ENCODE assay signal across 1 cellular context in the genomic region with DNA sequence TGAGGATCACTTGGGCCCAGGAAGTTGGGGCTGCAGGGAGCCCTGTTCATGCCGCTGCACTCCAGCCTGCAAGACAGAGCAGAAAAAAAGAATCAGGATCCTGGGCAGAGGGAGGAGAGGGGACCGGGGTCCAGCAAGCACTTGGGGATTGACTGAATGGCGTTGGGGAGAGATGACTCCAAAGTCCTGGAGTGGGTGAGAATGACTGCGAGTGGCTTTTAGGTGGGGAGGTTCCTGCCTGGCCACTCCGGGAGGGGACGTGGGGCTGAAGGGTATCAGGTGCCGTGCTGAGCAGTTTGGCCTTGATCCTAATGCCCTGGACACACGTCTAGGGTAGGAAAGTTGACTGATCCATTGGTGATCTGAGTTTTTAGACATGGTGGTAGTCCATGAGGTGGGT.
TF ChIP-seq lines count a peak whose summit lies in the region.

No MANE protein-coding gene starts in this region.

TF ChIP-seq in GM23338, 12 proteins besides CTCF, POLR2A, EP300 and RAD21 (continued from another document):
- TF ChIP-seq ZNF462 (CRISPR knock-in tag; IDR thresholded peaks at IDR 0.05) (no peak), ZNF114 (CRISPR knock-in tag; IDR thresholded peaks at IDR 0.05) (no peak), ZNF331 (CRISPR knock-in tag; IDR thresholded peaks at IDR 0.05; ENCODE audit: low read depth) (no peak), NANOG (IDR thresholded peaks at IDR 0.05; ENCODE audit: borderline replicate concordance) (no peak), EZH2phosphoT487 (IDR thresholded peaks at IDR 0.05; ENCODE audit: unreplicated experiment) (no peak), CREB1 (CRISPR knock-in tag; IDR thresholded peaks at IDR 0.05; ENCODE audit: low read depth) (no peak), EZH2 (IDR thresholded peaks at IDR 0.05; ENCODE audit: low read depth, unreplicated experiment) (no peak), POLR2AphosphoS5 (IDR thresholded peaks at IDR 0.05; ENCODE audit: low read depth) (no peak), STAT1 (IDR thresholded peaks at IDR 0.05; ENCODE audit: unreplicated experiment) (no peak)
- TF ChIP-seq, protein P1, sequence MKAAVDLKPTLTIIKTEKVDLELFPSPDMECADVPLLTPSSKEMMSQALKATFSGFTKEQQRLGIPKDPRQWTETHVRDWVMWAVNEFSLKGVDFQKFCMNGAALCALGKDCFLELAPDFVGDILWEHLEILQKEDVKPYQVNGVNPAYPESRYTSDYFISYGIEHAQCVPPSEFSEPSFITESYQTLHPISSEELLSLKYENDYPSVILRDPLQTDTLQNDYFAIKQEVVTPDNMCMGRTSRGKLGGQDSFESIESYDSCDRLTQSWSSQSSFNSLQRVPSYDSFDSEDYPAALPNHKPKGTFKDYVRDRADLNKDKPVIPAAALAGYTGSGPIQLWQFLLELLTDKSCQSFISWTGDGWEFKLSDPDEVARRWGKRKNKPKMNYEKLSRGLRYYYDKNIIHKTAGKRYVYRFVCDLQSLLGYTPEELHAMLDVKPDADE (IDR thresholded peaks at IDR 0.05) = no peak
- TF ChIP-seq, protein P2, sequence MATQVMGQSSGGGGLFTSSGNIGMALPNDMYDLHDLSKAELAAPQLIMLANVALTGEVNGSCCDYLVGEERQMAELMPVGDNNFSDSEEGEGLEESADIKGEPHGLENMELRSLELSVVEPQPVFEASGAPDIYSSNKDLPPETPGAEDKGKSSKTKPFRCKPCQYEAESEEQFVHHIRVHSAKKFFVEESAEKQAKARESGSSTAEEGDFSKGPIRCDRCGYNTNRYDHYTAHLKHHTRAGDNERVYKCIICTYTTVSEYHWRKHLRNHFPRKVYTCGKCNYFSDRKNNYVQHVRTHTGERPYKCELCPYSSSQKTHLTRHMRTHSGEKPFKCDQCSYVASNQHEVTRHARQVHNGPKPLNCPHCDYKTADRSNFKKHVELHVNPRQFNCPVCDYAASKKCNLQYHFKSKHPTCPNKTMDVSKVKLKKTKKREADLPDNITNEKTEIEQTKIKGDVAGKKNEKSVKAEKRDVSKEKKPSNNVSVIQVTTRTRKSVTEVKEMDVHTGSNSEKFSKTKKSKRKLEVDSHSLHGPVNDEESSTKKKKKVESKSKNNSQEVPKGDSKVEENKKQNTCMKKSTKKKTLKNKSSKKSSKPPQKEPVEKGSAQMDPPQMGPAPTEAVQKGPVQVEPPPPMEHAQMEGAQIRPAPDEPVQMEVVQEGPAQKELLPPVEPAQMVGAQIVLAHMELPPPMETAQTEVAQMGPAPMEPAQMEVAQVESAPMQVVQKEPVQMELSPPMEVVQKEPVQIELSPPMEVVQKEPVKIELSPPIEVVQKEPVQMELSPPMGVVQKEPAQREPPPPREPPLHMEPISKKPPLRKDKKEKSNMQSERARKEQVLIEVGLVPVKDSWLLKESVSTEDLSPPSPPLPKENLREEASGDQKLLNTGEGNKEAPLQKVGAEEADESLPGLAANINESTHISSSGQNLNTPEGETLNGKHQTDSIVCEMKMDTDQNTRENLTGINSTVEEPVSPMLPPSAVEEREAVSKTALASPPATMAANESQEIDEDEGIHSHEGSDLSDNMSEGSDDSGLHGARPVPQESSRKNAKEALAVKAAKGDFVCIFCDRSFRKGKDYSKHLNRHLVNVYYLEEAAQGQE (IDR thresholded peaks at IDR 0.05; ENCODE audit: unreplicated experiment) = no peak
